In genomic region chr2:222656544-222657446, GRCh38 we compare ENCODE assay signal across 8 cellular contexts. TPM values are rescaled to one million over a fixed set of nuclear protein-coding genes. Genes with fewer than 3 reads are reported as not detected.
DNase-seq lines count a peak whose midpoint lies in the region; ATAC-seq, FAIRE-seq and TF ChIP-seq lines count a peak whose summit lies in the region.

No MANE protein-coding gene starts in this region.

- H3K9me3 Mint-ChIP-seq in Caco-2 (ENCODE audit: unreplicated experiment): no peaks in the 10 kb centered on the region

- TF ChIP-seq EP300 in K562 (IDR thresholded peaks at IDR 0.05; ENCODE audit: low read length): no peak
- no peak for TF ChIP-seq EP300 in HepG2 (IDR thresholded peaks at IDR 0.05; ENCODE audit: low read depth in 2 of 2, low read length in 2 of 2)
- no peak for TF ChIP-seq EP300 in HepG2 (CRISPR knock-in tag; IDR thresholded peaks at IDR 0.05; ENCODE audit: borderline replicate concordance)

- H3K27me3 ChIP-seq in Caco-2 (replicated peaks; ENCODE audit: control insufficient read depth, insufficient read depth, low read length): no peaks in the 10 kb centered on the region
- H3K27me3 ChIP-seq in HUES6 (ENCODE audit: control insufficient read depth, insufficient read depth, low read length): no peaks in the 10 kb centered on the region
- no peaks in the 10 kb centered on the region for H3K27me3 ChIP-seq in K562 (ENCODE audit: control insufficient read depth in 2 of 2, insufficient read depth in 2 of 2, low read length in 2 of 2)
- peaks cover 0 to 4% of the 10 kb centered on the region in 2 experiments; a peak in 1 of 5 replicates for H3K27me3 ChIP-seq in HepG2 (ENCODE audit: control insufficient read depth in 1 of 2, insufficient read depth in 2 of 2, low read length in 2 of 2)
- no peaks in the 10 kb centered on the region for H3K27me3 ChIP-seq in upper lobe of right lung

- POLR2A ChIA-PET in Caco-2 (lab: Charles Lee) (interaction anchor here (0.6 kb wide), 1 partner anchor 14 kb away, joined by 3 read pairs; no protein-coding TSS in a partner anchor), K562 (lab: Yijun Ruan, JAX) (no interaction called here), HepG2 (lab: Yijun Ruan, JAX) (interaction anchor here (1.0 to 3.2 kb wide), 3 partner anchors 14 to 42 kb away, joined by 4 to 14 read pairs (median 5); partner anchors contain the start of gene MOGAT1)

- intact Hi-C loops in Caco-2 (cut with micrococcal nuclease; ENCODE audit: unreplicated experiment): loop anchor here (1.0 kb wide), 3 partner anchors 15 to 1181 kb away; partner anchors contain the start of genes AP1S3 and MOGAT1
- intact Hi-C loops in K562 (cut with micrococcal nuclease): no loop called here
- intact Hi-C loops in HepG2 (cut with micrococcal nuclease; ENCODE audit: unreplicated experiment): loop anchor here (1.0 kb wide), 1 partner anchor 15 kb away; the partner anchor contains the start of gene MOGAT1
- intact Hi-C loops in upper lobe of right lung (cut with DNase I): no loop called here

- H3K4me2 ChIP-seq in K562 (ENCODE audit: insufficient read depth, low read length): peak overlapping the region; percentile 90
- H3K4me2 ChIP-seq in HepG2 (ENCODE audit: low read depth, low read length): peak overlapping the region; percentile 83

- ATAC-seq in GM21447 (IDR thresholded peaks at IDR 0.05; ENCODE audit: unreplicated experiment) (peak; percentile 24), K562 (peak; percentile 35), HepG2 (peak; percentile 78), upper lobe of right lung (no peak)

- peak overlapping the region; percentile 95 for H3K27ac Mint-ChIP-seq in Caco-2 (ENCODE audit: unreplicated experiment)

- H3K36me3 ChIP-seq in Caco-2 (ENCODE audit: control insufficient read depth, insufficient read depth, low read length) (no peaks in the 10 kb centered on the region), HUES6 (ENCODE audit: control insufficient read depth, insufficient read depth, low read length) (no peaks in the 10 kb centered on the region), K562 (ENCODE audit: control insufficient read depth, insufficient read depth, low read length) (peaks cover 17% of the 10 kb centered on the region), HepG2 (replicated peaks in 1 of 2; ENCODE audit: control insufficient read depth in 1 of 2, insufficient read depth in 2 of 2, low read length in 2 of 2) (no peaks in the 10 kb centered on the region), upper lobe of right lung (no peaks in the 10 kb centered on the region)

- H3K4me1 Mint-ChIP-seq in Caco-2 (ENCODE audit: low read depth, unreplicated experiment): peaks cover 13% of the 10 kb centered on the region

- H3K4me1 ChIP-seq in Caco-2 (peaks cover 5% of the 10 kb centered on the region; the same call in 1 of the 2 replicates), HUES6 (ENCODE audit: control insufficient read depth, insufficient read depth, low read length) (0 out of 2 replicates have a peak, but pooled peaks cover 3% of the 10 kb centered on the region), K562 (replicated peaks in 1 of 2; ENCODE audit: control insufficient read depth in 2 of 2, insufficient read depth in 2 of 2, low read length in 2 of 2) (peaks cover 3 to 5% of the 10 kb centered on the region in 2 experiments; a peak in 3 of 5 replicates), HepG2 (ENCODE audit: insufficient read depth, low read length) (peaks cover 31% of the 10 kb centered on the region), upper lobe of right lung (peaks cover 14% of the 10 kb centered on the region)

- H3K9me3 ChIP-seq in Caco-2 (no peaks in the 10 kb centered on the region), HUES6 (ENCODE audit: control insufficient read depth, insufficient read depth, low read depth, low read length) (no peaks in the 10 kb centered on the region), K562 (replicated peaks; ENCODE audit: control insufficient read depth, insufficient read depth, low read depth, low read length) (no peaks in the 10 kb centered on the region), HepG2 (ENCODE audit: low read length) (no peaks in the 10 kb centered on the region), upper lobe of right lung (no peaks in the 10 kb centered on the region)

- TF ChIP-seq POLR2A in K562 (conservative IDR thresholded peaks at IDR 0.05) (no peak), HepG2 (IDR thresholded peaks at IDR 0.05; ENCODE audit: insufficient read depth in 1 of 2, low read depth in 2 of 2, low read length in 2 of 2) (no peak)

- BruUV-seq in Caco-2 (replicated peaks; lab: Mats Ljungman, UMichigan) (TSS peak; percentile 94), K562 (replicated peaks; lab: Mats Ljungman, UMichigan) (TSS peak; percentile 94), HepG2 (replicated peaks; lab: Mats Ljungman, UMichigan) (TSS peak; percentile 97)

- WGBS in K562 (ENCODE audit: insufficient coverage, low coverage, missing lambda C conversion rate): 16% methylated on average over 11 of the region's 11 CpGs
- WGBS in HepG2 (ENCODE audit: low lambda C conversion rate): 29% methylated on average over 11 of the region's 11 CpGs

- H3K4me3 Mint-ChIP-seq in Caco-2 (ENCODE audit: unreplicated experiment): peak overlapping the region; percentile 92

- H3K27ac ChIP-seq in HUES6 (ENCODE audit: low read depth, low read length) (peak overlapping the region; percentile 4; the same call in 1 of the 2 replicates), K562 (ENCODE audit: extremely low read depth, low read depth, low read length) (peak overlapping the region; percentile 88), HepG2 (ENCODE audit: extremely low read length, insufficient read depth, low read length) (peak overlapping the region; percentile 97), upper lobe of right lung (peak overlapping the region; percentile 97)

- H3K79me2 ChIP-seq in K562 (ENCODE audit: control insufficient read depth, insufficient read depth, low read length): peaks cover 48% of the 10 kb centered on the region
- peaks cover 41% of the 10 kb centered on the region for H3K79me2 ChIP-seq in HepG2 (ENCODE audit: insufficient read depth, low read length)

- H3K9ac ChIP-seq in HUES6 (ENCODE audit: low read length): peak overlapping the region; percentile 98
- H3K9ac ChIP-seq in K562 (ENCODE audit: insufficient read depth in 1 of 2, low read depth in 2 of 2, low read length in 2 of 2): peak overlapping the region; percentile 84 to 96
- H3K9ac ChIP-seq in HepG2 (ENCODE audit: insufficient read depth, low read depth, low read length): peak overlapping the region; percentile 97

- FAIRE-seq in K562 (lab: Jason Lieb, UNC) (peak; percentile 26), HepG2 (lab: Jason Lieb, UNC) (peak; percentile 67)

- TF ChIP-seq RAD21 in K562 (CRISPR knock-in tag; conservative IDR thresholded peaks at IDR 0.05 in 1 of 2, IDR thresholded peaks at IDR 0.05 in 1 of 2) (no peak), HepG2 (CRISPR knock-in tag; IDR thresholded peaks at IDR 0.05) (no peak)

- H2AFZ ChIP-seq in K562 (ENCODE audit: low read depth, low read length) (peak overlapping the region; percentile 90), HepG2 (ENCODE audit: low read length) (peak overlapping the region; percentile 68)

- no peaks in the 10 kb centered on the region for H3K9me1 ChIP-seq in K562 (ENCODE audit: control insufficient read depth, insufficient read depth, low read length)

- CTCF ChIA-PET in Caco-2 (lab: Charles Lee): no interaction called here
- CTCF ChIA-PET in K562 (lab: Yijun Ruan, JAX; ENCODE audit: low intra/inter-chr PET ratio): no interaction called here
- CTCF ChIA-PET in HepG2 (lab: Yijun Ruan, JAX; ENCODE audit: low intra/inter-chr PET ratio, low total read pairs): interaction anchor here (1.5 kb wide), 1 partner anchor 34 kb away, joined by 4 read pairs; no protein-coding TSS in a partner anchor

- TF ChIP-seq CTCF in Caco-2 (IDR thresholded peaks at IDR 0.05; ENCODE audit: insufficient read depth in 1 of 2, low read depth in 1 of 2, low read length in 1 of 2, severe bottlenecking in 1 of 2, unreplicated experiment in 1 of 2) (no peak), K562 (IDR thresholded peaks at IDR 0.05 in 2 of 3, conservative IDR thresholded peaks at IDR 0.05 in 1 of 3; ENCODE audit: insufficient read depth in 2 of 3, low read depth in 1 of 3, low read length in 3 of 3) (no peak), HepG2 (CRISPR knock-in tag; IDR thresholded peaks at IDR 0.05) (no peak), upper lobe of right lung (IDR thresholded peaks at IDR 0.05) (no peak)

- DNase-seq in Caco-2: no peak
- DNase-seq in K562 (ENCODE audit: extremely low read depth in 1 of 4, low spot score in 3 of 4): no peak
- DNase-seq in HepG2 (ENCODE audit: low spot score): no peak
- DNase-seq in upper lobe of right lung: no peak
- no peak for DNase-seq in activated CD8-positive, alpha-beta memory T cell treated with anti-CD3 and anti-CD28 coated beads, Interleukin-2, amount 50 U/mL, for 48 hours
- no peak for DNase-seq in stimulated activated CD4-positive, alpha-beta T cell treated with anti-CD3 and anti-CD28 coated beads, Interleukin-4, amount 100 ng/mL, for 4 hours

- no peaks in the 10 kb centered on the region for H4K20me1 ChIP-seq in K562 (replicated peaks; ENCODE audit: control insufficient read depth, insufficient read depth, low read length)
- no peaks in the 10 kb centered on the region for H4K20me1 ChIP-seq in HepG2 (ENCODE audit: insufficient read depth, low read length)

- peaks cover 18% of the 10 kb centered on the region for H3K36me3 Mint-ChIP-seq in Caco-2 (ENCODE audit: insufficient read depth, unreplicated experiment)

- in situ Hi-C loops in K562 (cut with MboI) (no loop called here), HepG2 (cut with HindIII; ENCODE audit: extremely low pct_ligation_motif_present, low pct_unique_long_range_greater_than_20kb) (no loop called here)

- no peaks in the 10 kb centered on the region for H3K27me3 Mint-ChIP-seq in Caco-2 (ENCODE audit: insufficient read depth, unreplicated experiment)

- H3K4me3 ChIP-seq in Caco-2 (ENCODE audit: low read depth, low read length) (peak overlapping the region; percentile 96), HUES6 (ENCODE audit: low read depth, low read length) (peak overlapping the region; percentile 86), K562 (peak overlapping the region; percentile 82), HepG2 (replicated peaks in 1 of 3; ENCODE audit: insufficient read depth in 1 of 3, low read depth in 2 of 3, low read length in 3 of 3) (peak overlapping the region; percentile 86 to 95 (median 87)), upper lobe of right lung (peak overlapping the region; percentile 81)

RNA-seq across cellular contexts. Expression of gene FARSB, which starts 0.9 kb away (rescaled TPM):
- total RNA-seq in Caco-2 (2022): 48.9 and 50.9 TPM in 2 replicates
- 16.9 and 39.3 TPM in 2 replicates for total RNA-seq in K562 (2011; cell fraction: chromatin; rRNA removed; ENCODE audit: low replicate concordance)
- total RNA-seq in K562 (2011; cell fraction: nucleolus; rRNA removed): 8.2 and 12.2 TPM in 2 replicates
- total RNA-seq in K562 (2011; cell fraction: nucleoplasm; rRNA removed): 16.1 and 23.5 TPM in 2 replicates
- 26.6 and 28.3 TPM in 2 replicates for total RNA-seq in K562 (2014; rRNA removed)
- 55.7 and 60.7 TPM in 2 replicates for total RNA-seq in K562 (2014; rRNA removed; fragmentation: Illumina TruSeq; extraction: Trizol)
- 50.9 and 54.2 TPM in 2 replicates for total RNA-seq in K562 (2015; rRNA removed; fragmentation: Illumina TruSeq; extraction: Trizol)
- 50.5 and 52.0 TPM in 2 replicates for total RNA-seq in K562 (2021)
- 61.6 and 90.1 TPM in 2 replicates for polyA plus RNA-seq in K562 (2011; rRNA removed)
- 30.8 and 38.2 TPM in 2 replicates for polyA plus RNA-seq in K562 (2011; cell fraction: cytosol; rRNA removed)
- 20.0 and 26.4 TPM in 2 replicates for polyA plus RNA-seq in K562 (2011; cell fraction: nucleus; rRNA removed)
- 33.7 and 59.6 TPM in 2 replicates for polyA plus RNA-seq in K562 (2012)
- polyA plus RNA-seq in K562 (2014; fragmentation: Illumina TruSeq; extraction: Trizol): 86.3 and 101 TPM in 2 replicates
- polyA plus RNA-seq in K562 (2014; fragmentation: Nextera tagmentation; extraction: Ambion mirVana): 100 to 1,000 TPM; 152 to 171 TPM
- 54.0 and 64.9 TPM in 2 replicates for polyA plus RNA-seq in K562 (2014; rRNA removed)
- 70.2 and 74.0 TPM in 2 replicates for polyA minus RNA-seq in K562 (2011; rRNA and poly(A)+ RNA removed)
- polyA minus RNA-seq in K562 (2011; cell fraction: cytosol; rRNA and poly(A)+ RNA removed): 19.7 and 32.9 TPM in 2 replicates
- 13.3 and 19.4 TPM in 2 replicates for polyA minus RNA-seq in K562 (2011; cell fraction: nucleus; rRNA and poly(A)+ RNA removed)
- 45.9 and 68.1 TPM in 2 replicates for total RNA-seq in HepG2 (2016; rRNA removed; fragmentation: Illumina TruSeq; extraction: Trizol)
- total RNA-seq in HepG2 (2016; cell fraction: cytosol; rRNA removed; fragmentation: Illumina TruSeq; extraction: Trizol; ENCODE audit: low read depth): 17.9 and 20.0 TPM in 2 replicates
- 46.3 and 67.7 TPM in 2 replicates for total RNA-seq in HepG2 (2016; cell fraction: insoluble cytoplasmic fraction; rRNA removed; fragmentation: Illumina TruSeq; extraction: Trizol)
- 26.9 and 31.4 TPM in 2 replicates for total RNA-seq in HepG2 (2016; cell fraction: membrane; rRNA removed; fragmentation: Illumina TruSeq; extraction: Trizol)
- total RNA-seq in HepG2 (2016; cell fraction: nucleus; rRNA removed; fragmentation: Illumina TruSeq; extraction: Trizol): 36.7 and 38.1 TPM in 2 replicates
- polyA plus RNA-seq in HepG2 (2011; rRNA removed): 19.2 and 23.3 TPM in 2 replicates
- polyA plus RNA-seq in HepG2 (2011; cell fraction: cytosol; rRNA removed): 12.4 and 17.3 TPM in 2 replicates
- 7.7 and 8.8 TPM in 2 replicates for polyA plus RNA-seq in HepG2 (2011; cell fraction: nucleus; rRNA removed)
- 28.5 and 35.1 TPM in 2 replicates for polyA plus RNA-seq in HepG2 (2012)
- 14.9 and 15.4 TPM in 2 replicates for polyA plus RNA-seq in HepG2 (2016; cell fraction: cytosol; fragmentation: Illumina TruSeq; extraction: Trizol; ENCODE audit: low read depth)
- polyA plus RNA-seq in HepG2 (2016; cell fraction: insoluble cytoplasmic fraction; fragmentation: Illumina TruSeq; extraction: Trizol; ENCODE audit: low read depth): 84.0 and 86.1 TPM in 2 replicates
- polyA plus RNA-seq in HepG2 (2016; cell fraction: membrane; fragmentation: Illumina TruSeq; extraction: Trizol; ENCODE audit: low read depth): 22.7 and 26.5 TPM in 2 replicates
- 31.2 and 31.9 TPM in 2 replicates for polyA plus RNA-seq in HepG2 (2016; cell fraction: nucleus; fragmentation: Illumina TruSeq; extraction: Trizol; ENCODE audit: insufficient read depth, low read depth)
- polyA minus RNA-seq in HepG2 (2011; rRNA and poly(A)+ RNA removed; ENCODE audit: low replicate concordance): 11.7 and 18.0 TPM in 2 replicates
- 13.3 and 13.4 TPM in 2 replicates for polyA minus RNA-seq in HepG2 (2011; cell fraction: cytosol; rRNA and poly(A)+ RNA removed)
- 27.8 and 32.3 TPM in 2 replicates for polyA minus RNA-seq in HepG2 (2011; cell fraction: nucleus; rRNA and poly(A)+ RNA removed)
- total RNA-seq in upper lobe of right lung: 12.0 TPM

RNA-seq across cellular contexts. Expression of gene MOGAT1, which starts 14.7 kb away (rescaled TPM):
- total RNA-seq in Caco-2 (2022): not detected in 2 replicates
- total RNA-seq in K562 (2011; cell fraction: chromatin; rRNA removed; ENCODE audit: low replicate concordance): not detected in 2 replicates
- total RNA-seq in K562 (2011; cell fraction: nucleolus; rRNA removed): not detected in 2 replicates
- not detected in 2 replicates for total RNA-seq in K562 (2011; cell fraction: nucleoplasm; rRNA removed)
- total RNA-seq in K562 (2014; rRNA removed): not detected in 2 replicates
- not detected in 2 replicates for total RNA-seq in K562 (2014; rRNA removed; fragmentation: Illumina TruSeq; extraction: Trizol)
- not detected in 2 replicates for total RNA-seq in K562 (2015; rRNA removed; fragmentation: Illumina TruSeq; extraction: Trizol)
- not detected in 2 replicates for total RNA-seq in K562 (2021)
- not detected in 2 replicates for polyA plus RNA-seq in K562 (2011; rRNA removed)
- not detected in 2 replicates for polyA plus RNA-seq in K562 (2011; cell fraction: cytosol; rRNA removed)
- not detected in 2 replicates for polyA plus RNA-seq in K562 (2011; cell fraction: nucleus; rRNA removed)
- polyA plus RNA-seq in K562 (2012): not detected in 2 replicates
- polyA plus RNA-seq in K562 (2014; fragmentation: Illumina TruSeq; extraction: Trizol): not detected in 2 replicates
- not detected for polyA plus RNA-seq in K562 (2014; fragmentation: Nextera tagmentation; extraction: Ambion mirVana)
- not detected in 2 replicates for polyA plus RNA-seq in K562 (2014; rRNA removed)
- polyA minus RNA-seq in K562 (2011; rRNA and poly(A)+ RNA removed): not detected in 2 replicates
- not detected in 2 replicates for polyA minus RNA-seq in K562 (2011; cell fraction: cytosol; rRNA and poly(A)+ RNA removed)
- not detected in 2 replicates for polyA minus RNA-seq in K562 (2011; cell fraction: nucleus; rRNA and poly(A)+ RNA removed)
- total RNA-seq in HepG2 (2016; rRNA removed; fragmentation: Illumina TruSeq; extraction: Trizol): 1.3 and 4.3 TPM in 2 replicates
- 0.61 and 1.2 TPM in 2 replicates for total RNA-seq in HepG2 (2016; cell fraction: cytosol; rRNA removed; fragmentation: Illumina TruSeq; extraction: Trizol; ENCODE audit: low read depth)
- total RNA-seq in HepG2 (2016; cell fraction: insoluble cytoplasmic fraction; rRNA removed; fragmentation: Illumina TruSeq; extraction: Trizol): 1.2 and 3.9 TPM in 2 replicates
- 0.93 and 1.2 TPM in 2 replicates for total RNA-seq in HepG2 (2016; cell fraction: membrane; rRNA removed; fragmentation: Illumina TruSeq; extraction: Trizol)
- 8.0 TPM in 2 replicates for total RNA-seq in HepG2 (2016; cell fraction: nucleus; rRNA removed; fragmentation: Illumina TruSeq; extraction: Trizol)
- 0.81 and 0.98 TPM in 2 replicates for polyA plus RNA-seq in HepG2 (2011; rRNA removed)
- 0.25 and 0.38 TPM in 2 replicates for polyA plus RNA-seq in HepG2 (2011; cell fraction: cytosol; rRNA removed)
- polyA plus RNA-seq in HepG2 (2011; cell fraction: nucleus; rRNA removed): 1.4 and 1.8 TPM in 2 replicates
- polyA plus RNA-seq in HepG2 (2012): 0.36 and 0.47 TPM in 2 replicates
- polyA plus RNA-seq in HepG2 (2016; cell fraction: cytosol; fragmentation: Illumina TruSeq; extraction: Trizol; ENCODE audit: low read depth): 0.59 and 0.72 TPM in 2 replicates
- polyA plus RNA-seq in HepG2 (2016; cell fraction: insoluble cytoplasmic fraction; fragmentation: Illumina TruSeq; extraction: Trizol; ENCODE audit: low read depth): 0.46 and 0.64 TPM in 2 replicates
- 0.55 and 0.64 TPM in 2 replicates for polyA plus RNA-seq in HepG2 (2016; cell fraction: membrane; fragmentation: Illumina TruSeq; extraction: Trizol; ENCODE audit: low read depth)
- 4.3 and 5.0 TPM in 2 replicates for polyA plus RNA-seq in HepG2 (2016; cell fraction: nucleus; fragmentation: Illumina TruSeq; extraction: Trizol; ENCODE audit: insufficient read depth, low read depth)
- polyA minus RNA-seq in HepG2 (2011; rRNA and poly(A)+ RNA removed; ENCODE audit: low replicate concordance): 1.3 TPM in 1 of 2 replicates, not detected in the other
- 0.59 and 0.62 TPM in 2 replicates for polyA minus RNA-seq in HepG2 (2011; cell fraction: cytosol; rRNA and poly(A)+ RNA removed)
- 4.2 and 4.4 TPM in 2 replicates for polyA minus RNA-seq in HepG2 (2011; cell fraction: nucleus; rRNA and poly(A)+ RNA removed)
- total RNA-seq in upper lobe of right lung: 2.2 TPM

Comparison
In these comparisons a context has a peak if more than half of its experiments do, and no peak if none do; other contexts are left out.
1. H3K27ac ChIP-seq: peak in every context shown above with its lines; median percentile 97 in HepG2; 97 in upper lobe of right lung; 88 in K562; 4 in HUES6.
2. intact Hi-C loops: an anchor here in Caco-2 (1.0 kb wide) and HepG2 (1.0 kb wide); none called in K562 and upper lobe of right lung.